29 cellular contexts compared by ENCODE assay signal in the genomic region with DNA sequence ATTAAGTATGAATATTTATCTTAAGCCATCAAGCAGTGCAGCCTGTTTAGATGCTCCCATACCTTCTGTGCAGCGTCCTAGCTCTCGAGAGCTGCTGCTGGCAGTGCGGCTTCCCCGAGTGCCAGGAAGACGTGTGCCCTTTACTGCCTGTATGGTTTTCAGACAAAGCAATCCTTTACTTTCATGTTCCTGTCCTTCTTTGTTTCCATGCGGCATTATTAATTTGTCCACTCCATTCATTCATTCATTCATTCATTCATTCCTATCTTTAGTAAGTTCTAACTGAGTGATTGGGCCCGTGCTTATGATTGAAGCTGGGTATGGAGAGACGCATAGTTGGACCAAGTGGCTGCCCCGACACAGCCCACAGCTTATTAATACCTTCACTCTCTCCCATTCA.
"Had no signal": no experiment of that assay in that cellular context is flagged by ENCODE, and none has a peak within 500 bp of the region (broad histone marks: within the 10 kb centered on the region; RNA-seq: fewer than 3 reads in every experiment).

No MANE protein-coding gene starts in this region.

- H3K27ac Mint-ChIP-seq: natural killer cell; neural progenitor cell; progenitor cell of endocrine pancreas; stimulated activated memory B cell treated with anti-CD40 and anti-IgM and Interleukin-4, amounts not matched to agents 10 μg/mL and 1 μg/mL and 100 μg/mL, for 72 hours; stimulated activated naive CD8-positive, alpha-beta T cell treated with anti-CD3 and anti-CD28 coated beads, Interleukin-15, amount 100 ng/mL, for 72 hours; type B pancreatic cell had no signal

- H3K27me3 ChIP-seq: neural progenitor cell, ovary, right lobe of liver, sigmoid colon, suprapubic skin, testis, tibial artery, upper lobe of right lung, uterus had no signal

- FAIRE-seq: small intestine had no signal

- H3K9me3 Mint-ChIP-seq: natural killer cell; nephron; stimulated activated memory B cell treated with anti-CD40 and anti-IgM and Interleukin-4, amounts not matched to agents 10 μg/mL and 1 μg/mL and 100 μg/mL, for 72 hours; stimulated activated naive CD8-positive, alpha-beta T cell treated with anti-CD3 and anti-CD28 coated beads, Interleukin-15, amount 100 ng/mL, for 72 hours; type B pancreatic cell had no signal

- H3K4me1 ChIP-seq: parathyroid adenoma, right lobe of liver, suprapubic skin, testis, transverse colon, upper lobe of right lung, uterus had no signal

- H3K36me3 Mint-ChIP-seq: natural killer cell; neural progenitor cell; stimulated activated memory B cell treated with anti-CD40 and anti-IgM and Interleukin-4, amounts not matched to agents 10 μg/mL and 1 μg/mL and 100 μg/mL, for 72 hours; type B pancreatic cell had no signal

- H3K4me2 ChIP-seq: neural progenitor cell had no signal

- H3K27ac ChIP-seq: neural progenitor cell, ovary, parathyroid adenoma, psoas muscle, right lobe of liver, sigmoid colon, suprapubic skin, testis, tibial artery, transverse colon, upper lobe of right lung had no signal

- H3K9me3 ChIP-seq: ovary, psoas muscle, right lobe of liver, sigmoid colon, suprapubic skin, testis, tibial artery, transverse colon, upper lobe of right lung, uterus had no signal

- H3K36me3 ChIP-seq: neural progenitor cell, ovary, right lobe of liver, sigmoid colon, suprapubic skin, tibial artery, transverse colon, upper lobe of right lung, uterus had no signal

- H3K79me2 ChIP-seq: parathyroid adenoma had no signal

- ATAC-seq: natural killer cell; right cardiac atrium; right lobe of liver; stimulated activated memory B cell treated with anti-CD40 and anti-IgM and Interleukin-4, amounts not matched to agents 10 μg/mL and 1 μg/mL and 100 μg/mL, for 72 hours; stimulated activated naive CD8-positive, alpha-beta T cell treated with anti-CD3 and anti-CD28 coated beads, Interleukin-15, amount 100 ng/mL, for 72 hours; stimulated activated naive CD8-positive, alpha-beta T cell treated with anti-CD3 and anti-CD28 coated beads, Interleukin-15, Interleukin-2, amounts not matched to agents 100 U/mL and 50 U/mL, for 24 hours; upper lobe of right lung had no signal

- H3K4me3 ChIP-seq: neural progenitor cell, ovary, psoas muscle, right lobe of liver, sigmoid colon, suprapubic skin, testis, tibial artery, transverse colon, upper lobe of right lung, uterus had no signal

- DNase-seq: natural killer cell; occipital lobe; ovary; posterior cingulate gyrus; psoas muscle; right cardiac atrium; right lobe of liver; sigmoid colon; small intestine; stimulated activated CD4-positive, alpha-beta T cell treated with anti-CD3 and anti-CD28 coated beads, Interleukin-1b, Interleukin-23, amount 100 ng/mL, for 48 hours; stimulated activated CD4-positive, alpha-beta T cell treated with anti-CD3 and anti-CD28 coated beads, Interleukin-4, amount 100 ng/mL, for 1 hour; stimulated activated CD4-positive, alpha-beta T cell treated with anti-CD3 and anti-CD28 coated beads, Interleukin-4, amount 100 ng/mL, for 4 hours; stimulated activated CD8-positive, alpha-beta memory T cell treated with anti-CD3 and anti-CD28 coated beads, Interleukin-4, amount 100 ng/mL, for 48 hours; stimulated activated naive CD4-positive, alpha-beta T cell; stimulated activated naive CD8-positive, alpha-beta T cell treated with anti-CD3 and anti-CD28 coated beads, Interleukin-15, amount 100 ng/mL, for 72 hours; stimulated activated naive CD8-positive, alpha-beta T cell treated with anti-CD3 and anti-CD28 coated beads, Interleukin-15, Interleukin-2, amounts not matched to agents 100 U/mL and 50 U/mL, for 24 hours; substantia nigra; testis; tibial artery; transverse colon; upper lobe of right lung; uterus had no signal

- H2AFZ ChIP-seq: neural progenitor cell, parathyroid adenoma had no signal

- H3K9ac ChIP-seq: neural progenitor cell, parathyroid adenoma had no signal

- H3K4me3 Mint-ChIP-seq: natural killer cell; nephron; neural progenitor cell; stimulated activated memory B cell treated with anti-CD40 and anti-IgM and Interleukin-4, amounts not matched to agents 10 μg/mL and 1 μg/mL and 100 μg/mL, for 72 hours; stimulated activated naive CD8-positive, alpha-beta T cell treated with anti-CD3 and anti-CD28 coated beads, Interleukin-15, amount 100 ng/mL, for 72 hours; type B pancreatic cell had no signal
